In the genomic region with DNA sequence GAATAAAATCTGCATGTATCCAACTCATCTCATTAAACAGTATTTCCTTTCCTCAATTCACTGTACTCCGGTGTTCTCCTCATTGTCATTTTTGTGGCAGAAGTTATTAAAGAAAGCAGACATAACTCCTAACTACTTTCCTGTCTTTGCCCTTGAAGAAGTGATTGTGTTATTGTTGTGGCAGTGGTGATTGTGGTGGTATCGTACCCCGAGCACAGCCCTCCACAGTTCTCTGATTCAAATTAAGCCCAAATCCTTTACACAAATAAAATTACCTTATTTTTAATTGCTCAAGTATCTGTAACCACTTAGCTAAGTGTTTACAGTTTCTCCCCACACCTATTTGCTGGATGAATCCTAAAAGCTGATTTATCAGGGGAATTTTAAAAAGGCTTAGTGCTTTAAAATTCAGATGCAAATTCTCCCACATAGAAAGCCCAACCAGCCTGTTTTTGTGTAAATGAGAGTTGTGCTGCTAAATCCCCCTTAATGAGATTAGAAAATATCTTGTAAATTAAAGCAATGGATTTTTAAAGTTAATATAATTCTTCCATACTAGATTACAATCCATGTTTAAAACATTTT, we compare ENCODE assay signal across 19 cellular contexts.
DNase-seq lines count a peak whose midpoint lies in the region; FAIRE-seq and TF ChIP-seq lines count a peak whose summit lies in the region.
"Had no signal": no experiment of that assay in that cellular context is flagged by ENCODE, and none has a peak within 500 bp of the region (broad histone marks: within the 10 kb centered on the region; RNA-seq: fewer than 3 reads in every experiment).

No MANE protein-coding gene starts in this region.

- DNase-seq in D721Med (ENCODE audit: insufficient read length, low spot score) (peak; percentile 41), H1 (ENCODE audit: low read depth in 1 of 2, low spot score in 2 of 2) (no peak), NCI-H1417 treated with DMSO at 0.1 percent for 48 hours (lab: John Stamatoyannopoulos, UW) (no peak), NCI-H1930 (lab: John Stamatoyannopoulos, UW) (no peak)
- DNase-seq in stimulated activated CD4-positive, alpha-beta T cell treated with anti-CD3 and anti-CD28 coated beads, Interleukin-1b, Interleukin-23, amount 100 ng/mL, for 48 hours = no peak
- no peak for DNase-seq in activated naive CD4-positive, alpha-beta T cell treated with anti-CD3 and anti-CD28 coated beads for 36 hours
- DNase-seq: CD4-positive, alpha-beta memory T cell; DMS53; EL; MM.1S; NCI-H1092; NCI-H2081 treated with DMSO at 0.1 percent for 48 hours; NCI-H510A treated with DMSO at 0.1 percent for 48 hours; NCI-H774; SJCRH30 had no signal

- no peaks in the 10 kb centered on the region for H3K4me1 Mint-ChIP-seq in activated naive CD4-positive, alpha-beta T cell treated with anti-CD3 and anti-CD28 coated beads for 36 hours (ENCODE audit: low read depth)
- H3K4me1 Mint-ChIP-seq: CD4-positive, alpha-beta memory T cell had no signal

- no peak for TF ChIP-seq RAD21 in H1 (IDR thresholded peaks at IDR 0.05 in 1 of 2, conservative IDR thresholded peaks at IDR 0.05 in 1 of 2; ENCODE audit: low read depth in 2 of 2, low read length in 2 of 2)

- no peak overlapping the region for H2AFZ ChIP-seq in H1 (ENCODE audit: low read length)

- no peaks in the 10 kb centered on the region for H4K20me1 ChIP-seq in H1 (replicated peaks in 1 of 2; ENCODE audit: control insufficient read depth in 1 of 2, insufficient read depth in 2 of 2, low read length in 2 of 2)
- H4K20me1 ChIP-seq: BLaER1 had no signal

- H3K9me3 Mint-ChIP-seq in activated naive CD4-positive, alpha-beta T cell treated with anti-CD3 and anti-CD28 coated beads for 36 hours = peaks cover 3% of the 10 kb centered on the region

- H2BK15ac ChIP-seq in H1 (ENCODE audit: low read length) = no peak overlapping the region

- H3K36me3 Mint-ChIP-seq in activated naive CD4-positive, alpha-beta T cell treated with anti-CD3 and anti-CD28 coated beads for 36 hours (ENCODE audit: low read depth) = no peaks in the 10 kb centered on the region
- H3K36me3 Mint-ChIP-seq: CD4-positive, alpha-beta memory T cell had no signal

- H3K27me3 ChIP-seq in HUES6 (ENCODE audit: control insufficient read depth, insufficient read depth, low read length) (no peaks in the 10 kb centered on the region), H1 (replicated peaks in 1 of 4; ENCODE audit: control insufficient read depth in 3 of 4, extremely low read depth in 1 of 4, insufficient read depth in 3 of 4, low read length in 3 of 4) (no peaks in the 10 kb centered on the region)
- H3K27me3 ChIP-seq: BLaER1 had no signal

- no peak for TF ChIP-seq POLR2A in H1 (IDR thresholded peaks at IDR 0.05; ENCODE audit: control extremely low read depth in 1 of 2, low read depth in 2 of 2, low read length in 2 of 2)

- no peak overlapping the region for H4K8ac ChIP-seq in H1 (ENCODE audit: extremely low read depth, insufficient read depth, low read length)

- no peak overlapping the region for H3K4ac ChIP-seq in H1 (replicated peaks; ENCODE audit: insufficient read length, low read depth, low read length)

- peak; percentile 6 for FAIRE-seq in D721Med (lab: Jason Lieb, UNC)
- FAIRE-seq in H1 (lab: Jason Lieb, UNC) = no peak
- FAIRE-seq in islet of Langerhans (lab: Jason Lieb, UNC) = peak; percentile 43
- FAIRE-seq: H54 had no signal

- no peak for TF ChIP-seq EP300 in H1 (IDR thresholded peaks at IDR 0.05; ENCODE audit: borderline replicate concordance in 1 of 2, low read depth in 2 of 2, low read length in 2 of 2)

- WGBS in H1 (ENCODE audit: extremely low coverage in 1 of 2, insufficient coverage in 1 of 2, insufficient read length in 1 of 2, insufficient replicate concordance in 2 of 2, low coverage in 1 of 2, low lambda C conversion rate in 2 of 2, missing lambda C conversion rate in 1 of 2), 2 experiments = 23% methylated on average over 3 of the region's 3 CpGs; no CpG with 5 or more reads in 1 of the 2 experiments

- no peak overlapping the region for H3K18ac ChIP-seq in H1 (ENCODE audit: extremely low read depth, low read length)

- no peak overlapping the region for H2BK12ac ChIP-seq in H1 (ENCODE audit: low read depth, low read length)

- no peak overlapping the region for H3K23ac ChIP-seq in H1 (ENCODE audit: insufficient read length)

- no peak overlapping the region for H2AK5ac ChIP-seq in H1 (ENCODE audit: low read depth, low read length)

- no peaks in the 10 kb centered on the region for H3K23me2 ChIP-seq in H1 (ENCODE audit: low read depth, low read length)

- CTCF ChIA-PET in H1 (lab: Charles Lee; ENCODE audit: partially characterized antibody) = interaction anchor here (0.8 to 1.8 kb wide), 2 partner anchors 15 to 44 kb away, joined by 4 to 5 read pairs; no protein-coding TSS in a partner anchor
- CTCF ChIA-PET in activated naive CD4-positive, alpha-beta T cell treated with anti-CD3 and anti-CD28 coated beads for 36 hours (lab: Charles Lee) = no interaction called here

- no peak overlapping the region for H3K27ac Mint-ChIP-seq in activated naive CD4-positive, alpha-beta T cell treated with anti-CD3 and anti-CD28 coated beads for 36 hours
- H3K27ac Mint-ChIP-seq: CD4-positive, alpha-beta memory T cell had no signal

- H2BK5ac ChIP-seq in H1 (ENCODE audit: low read depth, low read length) = peak overlapping the region; percentile 67; the same call in 1 of the 2 replicates

- H3K79me2 ChIP-seq in H1 (ENCODE audit: control insufficient read depth in 1 of 2, insufficient read depth in 2 of 2, low read length in 2 of 2) = no peaks in the 10 kb centered on the region

- no peak overlapping the region for H3K56ac ChIP-seq in H1 (replicated peaks; ENCODE audit: insufficient read length, low read depth, low read length)

- intact Hi-C loops in activated naive CD4-positive, alpha-beta T cell treated with anti-CD3 and anti-CD28 coated beads for 36 hours (cut with micrococcal nuclease) = no loop called here

- H3K4me3 ChIP-seq in HUES6 (ENCODE audit: low read depth, low read length) (peak overlapping the region; percentile 24), H1 (ENCODE audit: extremely low read depth in 1 of 4, insufficient read depth in 2 of 4, low read depth in 3 of 4, low read length in 4 of 4) (peak overlapping the region in 1 of 4 experiments; percentile 40; a peak in 2 of 8 replicates)
- H3K4me3 ChIP-seq: BLaER1, SJCRH30 had no signal

- no peaks in the 10 kb centered on the region for H3K79me1 ChIP-seq in H1 (ENCODE audit: low read depth, low read length)

- H3K9me3 ChIP-seq in HUES6 (ENCODE audit: control insufficient read depth, insufficient read depth, low read depth, low read length) (no peaks in the 10 kb centered on the region), H1 (ENCODE audit: insufficient read depth in 2 of 2, low read depth in 1 of 2, low read length in 1 of 2) (no peaks in the 10 kb centered on the region; a peak in 1 of 4 replicates)
- H3K9me3 ChIP-seq: BLaER1, SJCRH30 had no signal

- H2BK120ac ChIP-seq in H1 (replicated peaks; ENCODE audit: low read depth, low read length) = peak overlapping the region; percentile 50

- TF ChIP-seq CTCF in D721Med (IDR thresholded peaks at IDR 0.05; ENCODE audit: insufficient read depth, missing control alignments) (no peak), H1 (IDR thresholded peaks at IDR 0.05; ENCODE audit: control extremely low read depth in 1 of 3, insufficient read depth in 1 of 3, low read depth in 1 of 3, low read length in 3 of 3) (no peak)

- no peaks in the 10 kb centered on the region for H3K27me3 Mint-ChIP-seq in activated naive CD4-positive, alpha-beta T cell treated with anti-CD3 and anti-CD28 coated beads for 36 hours (ENCODE audit: low read depth)
- H3K27me3 Mint-ChIP-seq: CD4-positive, alpha-beta memory T cell had no signal

- POLR2A ChIA-PET in H1 (lab: Charles Lee; ENCODE audit: partially characterized antibody) = interaction anchor here (0.9 to 1.6 kb wide), 2 partner anchors 9 to 12 kb away, joined by 4 to 5 read pairs; no protein-coding TSS in a partner anchor

- H3K36me3 ChIP-seq in HUES6 (ENCODE audit: control insufficient read depth, insufficient read depth, low read length) (no peaks in the 10 kb centered on the region), H1 (ENCODE audit: control insufficient read depth in 2 of 4, insufficient read depth in 4 of 4, low read length in 3 of 4) (no peaks in the 10 kb centered on the region)
- H3K36me3 ChIP-seq: BLaER1, SJCRH30 had no signal

- H3K14ac ChIP-seq in H1 (ENCODE audit: insufficient read length) = no peak overlapping the region

- H3K27ac ChIP-seq in HUES6 (ENCODE audit: low read depth, low read length) = peak overlapping the region; percentile 74
- H3K27ac ChIP-seq in H1 (ENCODE audit: low read depth, low read length) = no peak overlapping the region
- H3K27ac ChIP-seq: BLaER1, SJCRH30 had no signal

- peak overlapping the region; percentile 15 for H4K91ac ChIP-seq in H1 (replicated peaks; ENCODE audit: insufficient read length, low read length)

- peak overlapping the region; percentile 51; the same call in 1 of the 2 replicates for H2BK20ac ChIP-seq in H1 (ENCODE audit: low read length)

- no peak overlapping the region for H3K4me3 Mint-ChIP-seq in activated naive CD4-positive, alpha-beta T cell treated with anti-CD3 and anti-CD28 coated beads for 36 hours
- H3K4me3 Mint-ChIP-seq: CD4-positive, alpha-beta memory T cell had no signal

- peak overlapping the region; percentile 43 to 50; a peak in 2 of 4 replicates for H3K4me2 ChIP-seq in H1 (ENCODE audit: insufficient read depth in 1 of 2, low read depth in 2 of 2, low read length in 2 of 2)
- H3K4me2 ChIP-seq: BLaER1 had no signal

- H3K4me1 ChIP-seq in HUES6 (ENCODE audit: control insufficient read depth, insufficient read depth, low read length) (peaks cover 19% of the 10 kb centered on the region), H1 (replicated peaks in 1 of 4; ENCODE audit: control insufficient read depth in 3 of 4, insufficient read depth in 4 of 4, low read length in 3 of 4) (peaks cover 0 to 8% (median 2%) of the 10 kb centered on the region in 4 experiments; a peak in 3 of 7 replicates)
- H3K4me1 ChIP-seq: BLaER1, SJCRH30 had no signal

- peak overlapping the region; percentile 96 for H4K5ac ChIP-seq in H1 (ENCODE audit: insufficient read length, low read depth, low read length)

- no peak overlapping the region for H3K9ac ChIP-seq in HUES6 (ENCODE audit: low read length)
- H3K9ac ChIP-seq in H1 (replicated peaks in 1 of 4; ENCODE audit: extremely low read depth in 1 of 4, low read depth in 3 of 4, low read length in 3 of 4) = no peak overlapping the region
- H3K9ac ChIP-seq: BLaER1 had no signal

TF ChIP-seq in H1, 55 proteins besides CTCF, POLR2A, EP300 and RAD21 (continues in another document):
- TF ChIP-seq, protein P1, sequence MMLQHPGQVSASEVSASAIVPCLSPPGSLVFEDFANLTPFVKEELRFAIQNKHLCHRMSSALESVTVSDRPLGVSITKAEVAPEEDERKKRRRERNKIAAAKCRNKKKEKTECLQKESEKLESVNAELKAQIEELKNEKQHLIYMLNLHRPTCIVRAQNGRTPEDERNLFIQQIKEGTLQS (IDR thresholded peaks at IDR 0.05; ENCODE audit: insufficient read depth, low read depth, low read length) = no peak
- no peak for TF ChIP-seq FOSL1 (IDR thresholded peaks at IDR 0.05; ENCODE audit: insufficient read depth, low read depth, low read length)
- TF ChIP-seq HDAC2 (IDR thresholded peaks at IDR 0.05; ENCODE audit: borderline replicate concordance in 1 of 2, low read depth in 2 of 2, low read length in 2 of 2) = 0 out of 4 replicates have a peak, but pooled peaks of 1 of the 2 experiments have one; percentile 20
- no peak for TF ChIP-seq TAF1 (IDR thresholded peaks at IDR 0.05; ENCODE audit: low read depth, low read length)
